ENCODE assay signal across 2 cellular contexts in genomic region chr7:30074422-30075030, GRCh38.
TF ChIP-seq lines count a peak whose summit lies in the region.

No MANE protein-coding gene starts in this region.

TF ChIP-seq in HEK293, 187 proteins besides CTCF, POLR2A, EP300 and RAD21:
- TF ChIP-seq ZNF654 (tag by site-specific recombination; IDR thresholded peaks at IDR 0.05; ENCODE audit: low read depth): peak; percentile 51
- no peak for TF ChIP-seq ZBTB21 (tag by site-specific recombination; IDR thresholded peaks at IDR 0.05)

TF ChIP-seq in endothelial cell of umbilical vein, 7 proteins besides CTCF, POLR2A, EP300 and RAD21:
- TF ChIP-seq POLR2AphosphoS5 (IDR thresholded peaks at IDR 0.05; ENCODE audit: insufficient read depth, low read depth, low read length) (no peak), FOS (IDR thresholded peaks at IDR 0.05; ENCODE audit: borderline replicate concordance, insufficient read depth, low read length) (peak; percentile 9)
